In genomic region chr6:141992109-141992508, GRCh38 we compare ENCODE assay signal across 1 cellular context.
TF ChIP-seq lines count a peak whose summit lies in the region.

No MANE protein-coding gene starts in this region.

TF ChIP-seq in HCT116, 20 proteins besides CTCF, POLR2A, EP300 and RAD21 (continued from another document):
- no peak for TF ChIP-seq ZBTB33 (IDR thresholded peaks at IDR 0.05; ENCODE audit: extremely low read depth, insufficient replicate concordance, low read length)
